In genomic region chr5:108461628-108462367, GRCh38 we compare ENCODE assay signal across 17 cellular contexts.
DNase-seq lines count a peak whose midpoint lies in the region; ATAC-seq, FAIRE-seq and TF ChIP-seq lines count a peak whose summit lies in the region.
"Had no signal": no experiment of that assay in that cellular context is flagged by ENCODE, and none has a peak within 500 bp of the region (broad histone marks: within the 10 kb centered on the region; RNA-seq: fewer than 3 reads in every experiment).

No MANE protein-coding gene starts in this region.

- H3K9ac ChIP-seq in HepG2 (ENCODE audit: insufficient read depth, low read depth, low read length) (no peak overlapping the region), SK-N-SH (no peak overlapping the region)
- H3K9ac ChIP-seq: neural progenitor cell had no signal

- BruUV-seq in HepG2 (replicated peaks; lab: Mats Ljungman, UMichigan): no TSS peak

- H3K36me3 ChIP-seq in HepG2 (replicated peaks in 1 of 2; ENCODE audit: control insufficient read depth in 1 of 2, insufficient read depth in 2 of 2, low read length in 2 of 2): no peaks in the 10 kb centered on the region
- no peaks in the 10 kb centered on the region for H3K36me3 ChIP-seq in right lobe of liver
- H3K36me3 ChIP-seq in SK-N-SH (replicated peaks in 1 of 2; ENCODE audit: control insufficient read depth in 1 of 2, insufficient read depth in 2 of 2, low read length in 1 of 2): no peaks in the 10 kb centered on the region
- H3K36me3 ChIP-seq: heart right ventricle, left ventricle myocardium inferior, neural progenitor cell, Peyer's patch had no signal

- intact Hi-C loops in HepG2 (cut with micrococcal nuclease; ENCODE audit: unreplicated experiment) (no loop called here), right lobe of liver (cut with DNase I) (no loop called here)

- H3K4me1 ChIP-seq in HepG2 (ENCODE audit: insufficient read depth, low read length) (no peaks in the 10 kb centered on the region), right lobe of liver (no peaks in the 10 kb centered on the region), SK-N-SH (ENCODE audit: control insufficient read depth in 1 of 2, insufficient read depth in 2 of 2, low read depth in 1 of 2, low read length in 1 of 2) (no peaks in the 10 kb centered on the region)
- H3K4me1 ChIP-seq: heart right ventricle, left ventricle myocardium inferior, neural progenitor cell, Peyer's patch had no signal

- no peaks in the 10 kb centered on the region for H3K27me3 ChIP-seq in HepG2 (ENCODE audit: control insufficient read depth in 1 of 2, insufficient read depth in 2 of 2, low read length in 2 of 2)
- no peaks in the 10 kb centered on the region for H3K27me3 ChIP-seq in right lobe of liver
- H3K27me3 ChIP-seq in SK-N-SH (ENCODE audit: insufficient read depth): no peaks in the 10 kb centered on the region
- H3K27me3 ChIP-seq: heart right ventricle, neural progenitor cell, Peyer's patch had no signal

- TF ChIP-seq EP300 in HepG2 (IDR thresholded peaks at IDR 0.05; ENCODE audit: low read depth in 2 of 2, low read length in 2 of 2) (no peak), HepG2 (CRISPR knock-in tag; IDR thresholded peaks at IDR 0.05; ENCODE audit: borderline replicate concordance) (no peak), SK-N-SH (IDR thresholded peaks at IDR 0.05; ENCODE audit: borderline replicate concordance in 1 of 2, low read depth in 1 of 2, low read length in 1 of 2) (no peak)

- in situ Hi-C loops in HepG2 (cut with HindIII; ENCODE audit: extremely low pct_ligation_motif_present, low pct_unique_long_range_greater_than_20kb): no loop called here

- H3K27ac ChIP-seq in HepG2 (ENCODE audit: extremely low read length, insufficient read depth, low read length) (no peak overlapping the region), right lobe of liver (no peak overlapping the region), SK-N-SH (ENCODE audit: low read depth in 2 of 2, low read length in 1 of 2) (peak overlapping the region in 1 of 2 experiments; percentile 49; a peak in 2 of 4 replicates)
- H3K27ac ChIP-seq: heart right ventricle, left ventricle myocardium inferior, neural progenitor cell, Peyer's patch had no signal

- FAIRE-seq in HepG2 (lab: Jason Lieb, UNC): no peak

- ATAC-seq in HepG2: no peak
- ATAC-seq in right lobe of liver: no peak
- no peak for ATAC-seq in HG02571 (IDR thresholded peaks at IDR 0.05; ENCODE audit: unreplicated experiment)
- no peak for ATAC-seq in HG02623 (IDR thresholded peaks at IDR 0.05; ENCODE audit: unreplicated experiment)
- ATAC-seq: heart right ventricle had no signal

- H2AFZ ChIP-seq in HepG2 (ENCODE audit: low read length) (no peak overlapping the region), SK-N-SH (ENCODE audit: low read depth) (peak overlapping the region; percentile 58; the same call in 1 of the 2 replicates)
- H2AFZ ChIP-seq: neural progenitor cell had no signal

- H3K79me2 ChIP-seq in HepG2 (ENCODE audit: insufficient read depth, low read length): no peaks in the 10 kb centered on the region
- no peaks in the 10 kb centered on the region for H3K79me2 ChIP-seq in SK-N-SH (ENCODE audit: insufficient read depth)

- H3K4me2 ChIP-seq in HepG2 (ENCODE audit: low read depth, low read length) (no peak overlapping the region), SK-N-SH (peak overlapping the region; percentile 43; the same call in 1 of the 2 replicates)
- H3K4me2 ChIP-seq: neural progenitor cell had no signal

- H3K9me3 ChIP-seq in HepG2 (ENCODE audit: low read length) (no peaks in the 10 kb centered on the region), right lobe of liver (no peaks in the 10 kb centered on the region), SK-N-SH (no peaks in the 10 kb centered on the region)
- H3K9me3 ChIP-seq: left ventricle myocardium inferior, Peyer's patch had no signal

- WGBS in HepG2 (ENCODE audit: low lambda C conversion rate): 0% methylated on average over 1 of the region's 1 CpG
- WGBS in right lobe of liver (ENCODE audit: insufficient coverage, low coverage, low lambda C conversion rate, missing lambda C conversion rate): 20% methylated on average over 1 of the region's 1 CpG
- 50% methylated on average over 1 of the region's 1 CpG for WGBS in SK-N-SH (ENCODE audit: low lambda C conversion rate)

- TF ChIP-seq RAD21 in HepG2 (CRISPR knock-in tag; IDR thresholded peaks at IDR 0.05) (no peak), SK-N-SH (IDR thresholded peaks at IDR 0.05; ENCODE audit: low read length) (no peak)

- no peak for DNase-seq in HepG2 (ENCODE audit: low spot score)
- no peak for DNase-seq in right lobe of liver
- no peak for DNase-seq in SK-N-SH
- peak; percentile 91 for DNase-seq in fibroblast of peridontal ligament (ENCODE audit: extremely low read depth)
- DNase-seq in OCI-M2 (lab: John Stamatoyannopoulos, UW; ENCODE audit: unreplicated experiment): no peak
- DNase-seq in CD1c-positive myeloid dendritic cell (ENCODE audit: extremely low spot score): no peak
- DNase-seq: activated naive CD4-positive, alpha-beta T cell treated with anti-CD3 and anti-CD28 coated beads, Interleukin-2, amount 50 U/mL, for 16 hours; DMS79 treated with DMSO at 0.1 percent for 48 hours; heart right ventricle; KBM-7; left ventricle myocardium inferior; Peyer's patch; stimulated activated CD8-positive, alpha-beta memory T cell treated with anti-CD3 and anti-CD28 coated beads, Interleukin-4, amount 100 ng/mL, for 48 hours; T1000 had no signal

- H3K4me3 ChIP-seq in HepG2 (replicated peaks in 1 of 3; ENCODE audit: insufficient read depth in 1 of 3, low read depth in 2 of 3, low read length in 3 of 3) (no peak overlapping the region), right lobe of liver (no peak overlapping the region), SK-N-SH (ENCODE audit: low read depth in 2 of 2, low read length in 1 of 2) (no peak overlapping the region; a peak in 1 of 4 replicates)
- H3K4me3 ChIP-seq: heart right ventricle, left ventricle myocardium inferior, neural progenitor cell, Peyer's patch had no signal

- CTCF ChIA-PET in HepG2 (lab: Yijun Ruan, JAX; ENCODE audit: low intra/inter-chr PET ratio, low total read pairs) (no interaction called here), SK-N-SH (lab: Yijun Ruan, JAX) (no interaction called here)

- H3K9me2 ChIP-seq in SK-N-SH: no peaks in the 10 kb centered on the region

- H4K20me1 ChIP-seq in HepG2 (ENCODE audit: insufficient read depth, low read length): no peaks in the 10 kb centered on the region
- H4K20me1 ChIP-seq in SK-N-SH (ENCODE audit: insufficient read depth): no peaks in the 10 kb centered on the region

- POLR2A ChIA-PET in HepG2 (lab: Yijun Ruan, JAX) (no interaction called here), SK-N-SH (lab: Yijun Ruan, JAX) (no interaction called here)

- peaks cover 10% of the 10 kb centered on the region for H3F3A ChIP-seq in SK-N-SH (replicated peaks; ENCODE audit: insufficient read depth)

- TF ChIP-seq CTCF in HepG2 (CRISPR knock-in tag; IDR thresholded peaks at IDR 0.05) (no peak), right lobe of liver (IDR thresholded peaks at IDR 0.05) (no peak), SK-N-SH (IDR thresholded peaks at IDR 0.05) (no peak)

- no peak for TF ChIP-seq POLR2A in HepG2 (IDR thresholded peaks at IDR 0.05; ENCODE audit: insufficient read depth in 1 of 2, low read depth in 2 of 2, low read length in 2 of 2)
- TF ChIP-seq POLR2A in right lobe of liver (IDR thresholded peaks at IDR 0.05): no peak

TF ChIP-seq in HepG2, 621 proteins besides CTCF, POLR2A, EP300 and RAD21 (continues in another document):
- TF ChIP-seq ZNF33A (CRISPR knock-in tag; IDR thresholded peaks at IDR 0.05; ENCODE audit: borderline replicate concordance) (no peak), ZNF251 (CRISPR knock-in tag; IDR thresholded peaks at IDR 0.05) (no peak), MAFK (conservative IDR thresholded peaks at IDR 0.05 in 1 of 2, IDR thresholded peaks at IDR 0.05 in 1 of 2; ENCODE audit: low read length in 2 of 2) (peak; percentile 79 to 92), ZIK1 (CRISPR knock-in tag; IDR thresholded peaks at IDR 0.05; ENCODE audit: borderline replicate concordance, low read depth) (no peak), ZNF556 (CRISPR knock-in tag; IDR thresholded peaks at IDR 0.05; ENCODE audit: borderline replicate concordance) (no peak), ZNF674 (CRISPR knock-in tag; IDR thresholded peaks at IDR 0.05; ENCODE audit: low read depth) (no peak), STAT5B (CRISPR knock-in tag; IDR thresholded peaks at IDR 0.05) (no peak), ZNF296 (CRISPR knock-in tag; conservative IDR thresholded peaks at IDR 0.05) (no peak), MAFF (IDR thresholded peaks at IDR 0.05; ENCODE audit: low read depth, low read length) (peak; percentile 88)

TF ChIP-seq in SK-N-SH, 30 proteins besides CTCF, POLR2A, EP300 and RAD21 (continues in another document):
- TF ChIP-seq, protein P1, sequence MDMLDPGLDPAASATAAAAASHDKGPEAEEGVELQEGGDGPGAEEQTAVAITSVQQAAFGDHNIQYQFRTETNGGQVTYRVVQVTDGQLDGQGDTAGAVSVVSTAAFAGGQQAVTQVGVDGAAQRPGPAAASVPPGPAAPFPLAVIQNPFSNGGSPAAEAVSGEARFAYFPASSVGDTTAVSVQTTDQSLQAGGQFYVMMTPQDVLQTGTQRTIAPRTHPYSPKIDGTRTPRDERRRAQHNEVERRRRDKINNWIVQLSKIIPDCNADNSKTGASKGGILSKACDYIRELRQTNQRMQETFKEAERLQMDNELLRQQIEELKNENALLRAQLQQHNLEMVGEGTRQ (IDR thresholded peaks at IDR 0.05; ENCODE audit: borderline replicate concordance, low read depth, low read length): no peak
- TF ChIP-seq SMC3 (IDR thresholded peaks at IDR 0.05; ENCODE audit: low read depth, low read length) (no peak), EZH2phosphoT487 (IDR thresholded peaks at IDR 0.05; ENCODE audit: borderline replicate concordance, low read depth) (no peak), CHD2 (IDR thresholded peaks at IDR 0.05; ENCODE audit: low read length, partially characterized antibody) (no peak), NFIC (IDR thresholded peaks at IDR 0.05; ENCODE audit: borderline replicate concordance) (no peak), RXRA (IDR thresholded peaks at IDR 0.05; ENCODE audit: borderline replicate concordance, low read depth) (no peak)
- TF ChIP-seq, protein P2, sequence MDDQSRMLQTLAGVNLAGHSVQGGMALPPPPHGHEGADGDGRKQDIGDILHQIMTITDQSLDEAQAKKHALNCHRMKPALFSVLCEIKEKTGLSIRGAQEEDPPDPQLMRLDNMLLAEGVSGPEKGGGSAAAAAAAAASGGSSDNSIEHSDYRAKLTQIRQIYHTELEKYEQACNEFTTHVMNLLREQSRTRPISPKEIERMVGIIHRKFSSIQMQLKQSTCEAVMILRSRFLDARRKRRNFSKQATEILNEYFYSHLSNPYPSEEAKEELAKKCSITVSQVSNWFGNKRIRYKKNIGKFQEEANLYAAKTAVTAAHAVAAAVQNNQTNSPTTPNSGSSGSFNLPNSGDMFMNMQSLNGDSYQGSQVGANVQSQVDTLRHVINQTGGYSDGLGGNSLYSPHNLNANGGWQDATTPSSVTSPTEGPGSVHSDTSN (IDR thresholded peaks at IDR 0.05): no peak; the same call in 1 of the 2 replicates

Comparison
In these comparisons a context has a peak if more than half of its experiments do, and no peak if none do; other contexts are left out.
1. Of the 25 proteins assayed by ChIP-seq in both HepG2 and SK-N-SH: peak only in HepG2: none; only in SK-N-SH: FOSL2, JUND and TCF12; in both: none; in neither: 22.